In genomic region chr3:155019576-155019975, GRCh38 we compare ENCODE assay signal across 13 cellular contexts.
DNase-seq lines count a peak whose midpoint lies in the region; ATAC-seq, FAIRE-seq and TF ChIP-seq lines count a peak whose summit lies in the region.
"Had no signal": no experiment of that assay in that cellular context is flagged by ENCODE, and none has a peak within 500 bp of the region (broad histone marks: within the 10 kb centered on the region; RNA-seq: fewer than 3 reads in every experiment).

No MANE protein-coding gene starts in this region.

- FAIRE-seq in K562 (lab: Jason Lieb, UNC) = no peak
- FAIRE-seq: pancreas, TTC549 had no signal

- H3K27ac ChIP-seq in 22Rv1 = peak overlapping the region; percentile 60
- peak overlapping the region; percentile 59; the same call in 1 of the 3 replicates for H3K27ac ChIP-seq in K562 (ENCODE audit: extremely low read depth, low read depth, low read length)
- H3K27ac ChIP-seq: body of pancreas, pancreas had no signal

- H3K27me3 ChIP-seq in HAP-1 (ENCODE audit: low read depth) (no peaks in the 10 kb centered on the region), K562 (ENCODE audit: control insufficient read depth in 2 of 2, insufficient read depth in 2 of 2, low read length in 2 of 2) (no peaks in the 10 kb centered on the region)
- H3K27me3 ChIP-seq: body of pancreas, pancreas had no signal

- H3K4me3 ChIP-seq in HAP-1 (no peak overlapping the region), K562 (no peak overlapping the region)
- H3K4me3 ChIP-seq: body of pancreas, pancreas had no signal

- peak overlapping the region; percentile 62 for H2AFZ ChIP-seq in K562 (ENCODE audit: low read depth, low read length)

- POLR2A ChIA-PET in K562 (lab: Yijun Ruan, JAX) = interaction anchor here (1.2 kb wide), 1 partner anchor 18 kb away, joined by 3 read pairs; no protein-coding TSS in a partner anchor

- no peaks in the 10 kb centered on the region for H3K79me2 ChIP-seq in K562 (ENCODE audit: control insufficient read depth, insufficient read depth, low read length)

- TF ChIP-seq EP300 in K562 (IDR thresholded peaks at IDR 0.05; ENCODE audit: low read length) = no peak

- no peak for TF ChIP-seq RAD21 in K562 (CRISPR knock-in tag; conservative IDR thresholded peaks at IDR 0.05 in 1 of 2, IDR thresholded peaks at IDR 0.05 in 1 of 2)

- WGBS in K562 (ENCODE audit: insufficient coverage, low coverage, missing lambda C conversion rate) = 91% methylated on average over 1 of the region's 1 CpG

- H3K4me2 ChIP-seq in K562 (ENCODE audit: insufficient read depth, low read length) = no peak overlapping the region

- CTCF ChIA-PET in K562 (lab: Yijun Ruan, JAX; ENCODE audit: low intra/inter-chr PET ratio) = no interaction called here

- no peak overlapping the region for H3K9ac ChIP-seq in K562 (ENCODE audit: insufficient read depth in 1 of 2, low read depth in 2 of 2, low read length in 2 of 2)

- H3K4me1 ChIP-seq in HAP-1 (peaks cover 26% of the 10 kb centered on the region), K562 (replicated peaks in 1 of 2; ENCODE audit: control insufficient read depth in 2 of 2, insufficient read depth in 2 of 2, low read length in 2 of 2) (peaks cover 0 to 28% of the 10 kb centered on the region in 2 experiments; a peak in 3 of 5 replicates)
- H3K4me1 ChIP-seq: body of pancreas, pancreas had no signal

- H3K9me3 ChIP-seq in HAP-1 (no peaks in the 10 kb centered on the region), K562 (replicated peaks; ENCODE audit: control insufficient read depth, insufficient read depth, low read depth, low read length) (no peaks in the 10 kb centered on the region)
- H3K9me3 ChIP-seq: body of pancreas, pancreas had no signal

- TF ChIP-seq CTCF in 22Rv1 (IDR thresholded peaks at IDR 0.05) (no peak), K562 (IDR thresholded peaks at IDR 0.05 in 2 of 3, conservative IDR thresholded peaks at IDR 0.05 in 1 of 3; ENCODE audit: insufficient read depth in 2 of 3, low read depth in 1 of 3, low read length in 3 of 3) (no peak)

- no peaks in the 10 kb centered on the region for H3K9me1 ChIP-seq in K562 (ENCODE audit: control insufficient read depth, insufficient read depth, low read length)

- BruUV-seq in K562 (replicated peaks; lab: Mats Ljungman, UMichigan) = no TSS peak

- ATAC-seq in K562 (no peak; the same call in 2 of the 3 replicates), left colon (peak; percentile 98), GM19351 (IDR thresholded peaks at IDR 0.05; ENCODE audit: unreplicated experiment) (no peak)
- ATAC-seq: body of pancreas, pancreas had no signal

- DNase-seq in HAP-1 (ENCODE audit: low spot score in 2 of 2) (peak; percentile 47 to 65), K562 (ENCODE audit: extremely low read depth in 1 of 4, low spot score in 3 of 4) (no peak), left colon (peak; percentile 29 to 48), T-helper 9 cell (no peak), NCI-H69 (lab: John Stamatoyannopoulos, UW) (no peak)
- DNase-seq in activated naive CD4-positive, alpha-beta T cell (lab: John Stamatoyannopoulos, UW) = no peak
- DNase-seq: activated gamma-delta T cell; body of pancreas; NK-92 treated with Interleukin-12 subunit alpha and Interleukin-12 subunit beta, amount 100 ng/mL, for 24 hours; pancreas had no signal

- no peaks in the 10 kb centered on the region for H3K36me3 ChIP-seq in HAP-1 (replicated peaks)
- H3K36me3 ChIP-seq in K562 (ENCODE audit: control insufficient read depth, insufficient read depth, low read length) = no peaks in the 10 kb centered on the region
- H3K36me3 ChIP-seq: pancreas had no signal

- TF ChIP-seq POLR2A in K562 (conservative IDR thresholded peaks at IDR 0.05) = no peak

- intact Hi-C loops in K562 (cut with micrococcal nuclease) (no loop called here), left colon (cut with DNase I, micrococcal nuclease) (no loop called here)

- in situ Hi-C loops in HAP-1 (cut with MboI; ENCODE audit: low sequenced_read_pairs) = no loop called here
- in situ Hi-C loops in K562 (cut with MboI) = no loop called here

- H4K20me1 ChIP-seq in K562 (replicated peaks; ENCODE audit: control insufficient read depth, insufficient read depth, low read length) = no peaks in the 10 kb centered on the region

TF ChIP-seq in K562, 482 proteins besides CTCF, POLR2A, EP300 and RAD21:
- TF ChIP-seq ZBTB26 (CRISPR knock-in tag; IDR thresholded peaks at IDR 0.05) = 0 out of 2 replicates have a peak, but pooled peaks have one; percentile 55
- TF ChIP-seq DDX20 (tag; IDR thresholded peaks at IDR 0.05; ENCODE audit: low read depth) = 0 out of 2 replicates have a peak, but pooled peaks have one; percentile 37
- 0 out of 2 replicates have a peak, but pooled peaks have one; percentile 4 for TF ChIP-seq ZNF584 (CRISPR knock-in tag; IDR thresholded peaks at IDR 0.05; ENCODE audit: low read depth)
- no peak for TF ChIP-seq ZNF282 (CRISPR knock-in tag; IDR thresholded peaks at IDR 0.05)

Comparison
In these comparisons a context has a peak if more than half of its experiments do, and no peak if none do; other contexts are left out.
1. DNase-seq: peak in HAP-1 (2 of 2) and left colon (2 of 2); none in K562 (0 of 4), T-helper 9 cell (single experiment), NCI-H69 (single experiment) and activated naive CD4-positive, alpha-beta T cell (0 of 4).